Comparison of ENCODE assay signal across 2 cellular contexts in the genomic region with DNA sequence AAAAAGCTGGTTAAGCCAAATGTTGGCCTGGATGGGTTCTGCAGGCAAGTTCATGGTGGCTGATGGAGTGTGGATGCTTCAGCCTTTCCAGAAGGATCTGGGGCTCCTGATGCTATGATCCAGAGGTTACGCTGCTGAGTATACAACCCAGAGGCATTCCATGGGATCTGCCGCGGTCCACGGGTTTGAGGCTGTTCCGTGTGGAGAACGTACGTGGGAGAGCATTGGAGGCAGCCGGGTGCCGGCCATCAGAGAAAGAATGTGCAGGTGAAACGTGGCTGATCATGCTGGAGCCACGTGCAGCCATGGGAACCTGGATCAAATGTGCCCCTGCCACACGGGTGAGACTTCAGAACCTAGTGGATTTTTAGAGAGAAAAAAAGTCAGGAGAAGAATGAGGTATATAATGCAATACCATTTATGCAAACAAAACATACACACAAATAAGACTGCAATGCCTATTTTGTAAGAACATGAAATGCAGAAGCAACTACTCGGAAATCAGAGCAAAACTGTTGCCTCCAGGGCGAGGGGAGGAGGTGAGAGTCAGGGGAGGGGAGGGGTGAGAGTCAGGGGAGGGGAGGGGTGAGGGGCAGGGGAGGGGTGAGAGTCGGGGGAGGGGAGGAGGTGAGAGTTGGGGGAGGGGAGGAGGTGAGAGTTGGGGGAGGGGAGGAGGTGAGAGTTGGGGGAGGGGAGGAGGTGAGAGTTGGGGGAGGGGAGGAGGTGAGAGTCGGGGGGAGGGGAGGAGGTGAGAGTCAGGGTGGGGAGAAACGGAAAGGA.
A peak's percentile ranks its signal among the peaks of the same experiment; 100 is the strongest.
TF ChIP-seq lines count a peak whose summit lies in the region.

No MANE protein-coding gene starts in this region.

TF ChIP-seq in HepG2, 621 proteins besides CTCF, POLR2A, EP300 and RAD21:
- TF ChIP-seq, protein P1, sequence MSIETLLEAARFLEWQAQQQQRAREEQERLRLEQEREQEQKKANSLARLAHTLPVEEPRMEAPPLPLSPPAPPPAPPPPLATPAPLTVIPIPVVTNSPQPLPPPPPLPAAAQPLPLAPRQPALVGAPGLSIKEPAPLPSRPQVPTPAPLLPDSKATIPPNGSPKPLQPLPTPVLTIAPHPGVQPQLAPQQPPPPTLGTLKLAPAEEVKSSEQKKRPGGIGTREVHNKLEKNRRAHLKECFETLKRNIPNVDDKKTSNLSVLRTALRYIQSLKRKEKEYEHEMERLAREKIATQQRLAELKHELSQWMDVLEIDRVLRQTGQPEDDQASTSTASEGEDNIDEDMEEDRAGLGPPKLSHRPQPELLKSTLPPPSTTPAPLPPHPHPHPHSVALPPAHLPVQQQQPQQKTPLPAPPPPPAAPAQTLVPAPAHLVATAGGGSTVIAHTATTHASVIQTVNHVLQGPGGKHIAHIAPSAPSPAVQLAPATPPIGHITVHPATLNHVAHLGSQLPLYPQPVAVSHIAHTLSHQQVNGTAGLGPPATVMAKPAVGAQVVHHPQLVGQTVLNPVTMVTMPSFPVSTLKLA (IDR thresholded peaks at IDR 0.05) = 0 out of 2 replicates have a peak, but pooled peaks have one; percentile 7
- no peak for TF ChIP-seq ZNF850 (CRISPR knock-in tag; conservative IDR thresholded peaks at IDR 0.05)

TF ChIP-seq in H1, 55 proteins besides CTCF, POLR2A, EP300 and RAD21:
- TF ChIP-seq CREB1 (IDR thresholded peaks at IDR 0.05) (no peak), SIX5 (IDR thresholded peaks at IDR 0.05; ENCODE audit: low read depth, low read length) (no peak), CBX8 (IDR thresholded peaks at IDR 0.05; ENCODE audit: borderline replicate concordance, low read depth, low read length) (no peak), POU5F1 (IDR thresholded peaks at IDR 0.05; ENCODE audit: low read depth, low read length) (no peak)
